In genomic region chr12:75977952-75978671, GRCh38 we compare ENCODE assay signal across 8 cellular contexts. TPM values are rescaled to one million over a fixed set of nuclear protein-coding genes. Genes with fewer than 3 reads are reported as not detected.
DNase-seq lines count a peak whose midpoint lies in the region; ATAC-seq and TF ChIP-seq lines count a peak whose summit lies in the region.

No MANE protein-coding gene starts in this region.

- H3K4me1 ChIP-seq in SJCRH30 (peaks cover 22% of the 10 kb centered on the region), rectal smooth muscle tissue (ENCODE audit: control insufficient read depth, insufficient read depth, low read length) (no peaks in the 10 kb centered on the region)

- peak overlapping the region; percentile 67 for H3K27ac ChIP-seq in SJCRH30
- H3K27ac ChIP-seq in rectal smooth muscle tissue (ENCODE audit: low read depth, low read length), result peak overlapping the region; percentile 21

- peak; percentile 99 for DNase-seq in AG09309 (ENCODE audit: low read depth)
- DNase-seq in SJCRH30, result peak; percentile 84 to 92
- DNase-seq in activated naive CD4-positive, alpha-beta T cell treated with anti-CD3 and anti-CD28 coated beads for 36 hours, result peak; percentile 90
- peak in 39 of 42 donors; percentile 9 to 89 (median 54) for DNase-seq in head of caudate nucleus
- peak; percentile 85 for DNase-seq in ureter (ENCODE audit: low spot score)

- TF ChIP-seq CTCF in AG09309 (IDR thresholded peaks at IDR 0.05; ENCODE audit: control insufficient read depth, insufficient read depth, low read depth, low read length, missing control alignments), result no peak

- CTCF ChIA-PET in activated naive CD4-positive, alpha-beta T cell treated with anti-CD3 and anti-CD28 coated beads for 36 hours (lab: Charles Lee), result interaction anchor here (1.1 to 2.9 kb wide), 4 partner anchors 33 to 53 kb away, joined by 3 to 17 read pairs (median 8); partner anchors contain the start of gene PHLDA1

- H3K36me3 ChIP-seq in SJCRH30 (no peaks in the 10 kb centered on the region), rectal smooth muscle tissue (ENCODE audit: control insufficient read depth, insufficient read depth, low read length) (no peaks in the 10 kb centered on the region)

- peak overlapping the region; percentile 99 for H3K27ac Mint-ChIP-seq in activated naive CD4-positive, alpha-beta T cell treated with anti-CD3 and anti-CD28 coated beads for 36 hours

- no peak overlapping the region for H3K4me3 ChIP-seq in AG09309 (ENCODE audit: control insufficient read depth, low read depth, low read length)
- H3K4me3 ChIP-seq in SJCRH30, result no peak overlapping the region
- H3K4me3 ChIP-seq in rectal smooth muscle tissue (ENCODE audit: low read length), result peak overlapping the region; percentile 18

- H3K9me3 Mint-ChIP-seq in activated naive CD4-positive, alpha-beta T cell treated with anti-CD3 and anti-CD28 coated beads for 36 hours, result no peaks in the 10 kb centered on the region

- no peaks in the 10 kb centered on the region for H3K9me3 ChIP-seq in SJCRH30 (replicated peaks)

- H3K36me3 Mint-ChIP-seq in activated naive CD4-positive, alpha-beta T cell treated with anti-CD3 and anti-CD28 coated beads for 36 hours (ENCODE audit: low read depth), result no peaks in the 10 kb centered on the region

- H3K9ac ChIP-seq in rectal smooth muscle tissue (ENCODE audit: low read length), result no peak overlapping the region

- peak overlapping the region; percentile 57 for H3K4me3 Mint-ChIP-seq in activated naive CD4-positive, alpha-beta T cell treated with anti-CD3 and anti-CD28 coated beads for 36 hours

- no peaks in the 10 kb centered on the region for H3K27me3 Mint-ChIP-seq in activated naive CD4-positive, alpha-beta T cell treated with anti-CD3 and anti-CD28 coated beads for 36 hours (ENCODE audit: low read depth)

- ATAC-seq in GM19328 (IDR thresholded peaks at IDR 0.05; ENCODE audit: unreplicated experiment), result peak; percentile 91
- peak; percentile 99 for ATAC-seq in HG03439 (IDR thresholded peaks at IDR 0.05; ENCODE audit: unreplicated experiment)

- H3K27me3 ChIP-seq in SJCRH30, result no peaks in the 10 kb centered on the region
- H3K27me3 ChIP-seq in rectal smooth muscle tissue (ENCODE audit: control insufficient read depth, insufficient read depth, low read length), result no peaks in the 10 kb centered on the region

- intact Hi-C loops in activated naive CD4-positive, alpha-beta T cell treated with anti-CD3 and anti-CD28 coated beads for 36 hours (cut with micrococcal nuclease), result loop anchor here (1.0 to 5.0 kb wide), 9 partner anchors 34 to 587 kb away; partner anchors contain the start of genes GLIPR1L2, OSBPL8 and PHLDA1
- intact Hi-C loops in head of caudate nucleus (cut with DNase I), result no loop called here

- H3K4me1 Mint-ChIP-seq in activated naive CD4-positive, alpha-beta T cell treated with anti-CD3 and anti-CD28 coated beads for 36 hours (ENCODE audit: low read depth), result peaks cover 60% of the 10 kb centered on the region

RNA-seq across cellular contexts. Expression of gene PHLDA1, which starts 53.5 kb away (rescaled TPM):
- total RNA-seq in SJCRH30 (2014; rRNA removed; shearing (Covaris generic)), result 12.9 and 13.5 TPM in 2 replicates
- total RNA-seq in activated naive CD4-positive, alpha-beta T cell treated with anti-CD3 and anti-CD28 coated beads for 36 hours, result 1 to 10 TPM; 2.7 to 2.8 TPM
- total RNA-seq in ureter, result 10.7 TPM
